ENCODE assay signal across 29 cellular contexts in genomic region chr3:130648293-130648692, GRCh38.
"Had no signal": no experiment of that assay in that cellular context is flagged by ENCODE, and none has a peak within 500 bp of the region (broad histone marks: within the 10 kb centered on the region; RNA-seq: fewer than 3 reads in every experiment).

No MANE protein-coding gene starts in this region.

- H3K4me3 ChIP-seq: neural progenitor cell, ovary, psoas muscle, right lobe of liver, sigmoid colon, smooth muscle cell, spleen, suprapubic skin, testis, tibial artery, transverse colon, upper lobe of right lung, uterus had no signal

- H3K36me3 Mint-ChIP-seq: natural killer cell; neural progenitor cell; stimulated activated memory B cell treated with anti-CD40 and anti-IgM and Interleukin-4, amounts not matched to agents 10 μg/mL and 1 μg/mL and 100 μg/mL, for 72 hours; type B pancreatic cell had no signal

- H3K4me3 Mint-ChIP-seq: natural killer cell; nephron; neural progenitor cell; stimulated activated memory B cell treated with anti-CD40 and anti-IgM and Interleukin-4, amounts not matched to agents 10 μg/mL and 1 μg/mL and 100 μg/mL, for 72 hours; stimulated activated naive CD8-positive, alpha-beta T cell treated with anti-CD3 and anti-CD28 coated beads, Interleukin-15, amount 100 ng/mL, for 72 hours; type B pancreatic cell had no signal

- H3K9me3 Mint-ChIP-seq: natural killer cell; nephron; neural progenitor cell; stimulated activated memory B cell treated with anti-CD40 and anti-IgM and Interleukin-4, amounts not matched to agents 10 μg/mL and 1 μg/mL and 100 μg/mL, for 72 hours; stimulated activated naive CD8-positive, alpha-beta T cell treated with anti-CD3 and anti-CD28 coated beads, Interleukin-15, amount 100 ng/mL, for 72 hours; type B pancreatic cell had no signal

- H3K27me3 ChIP-seq: neural progenitor cell, ovary, right lobe of liver, sigmoid colon, spleen, suprapubic skin, testis, tibial artery, transverse colon, upper lobe of right lung, uterus had no signal

- H3K4me1 Mint-ChIP-seq: natural killer cell; neural progenitor cell; stimulated activated memory B cell treated with anti-CD40 and anti-IgM and Interleukin-4, amounts not matched to agents 10 μg/mL and 1 μg/mL and 100 μg/mL, for 72 hours; stimulated activated naive CD8-positive, alpha-beta T cell treated with anti-CD3 and anti-CD28 coated beads, Interleukin-15, amount 100 ng/mL, for 72 hours had no signal

- H3K36me3 ChIP-seq: neural progenitor cell, ovary, right lobe of liver, sigmoid colon, spleen, suprapubic skin, tibial artery, transverse colon, upper lobe of right lung, uterus had no signal

- ATAC-seq: natural killer cell; psoas muscle; right cardiac atrium; right lobe of liver; stimulated activated memory B cell treated with anti-CD40 and anti-IgM and Interleukin-4, amounts not matched to agents 10 μg/mL and 1 μg/mL and 100 μg/mL, for 72 hours; stimulated activated naive CD8-positive, alpha-beta T cell treated with anti-CD3 and anti-CD28 coated beads, Interleukin-15, amount 100 ng/mL, for 72 hours; stimulated activated naive CD8-positive, alpha-beta T cell treated with anti-CD3 and anti-CD28 coated beads, Interleukin-15, Interleukin-2, amounts not matched to agents 100 U/mL and 50 U/mL, for 24 hours; upper lobe of right lung had no signal

- H3K9me3 ChIP-seq: ovary, psoas muscle, right lobe of liver, sigmoid colon, spleen, suprapubic skin, testis, tibial artery, transverse colon, upper lobe of right lung, uterus had no signal

- DNase-seq: natural killer cell; ovary; psoas muscle; right cardiac atrium; right lobe of liver; sigmoid colon; spleen; stimulated activated CD4-positive, alpha-beta T cell treated with anti-CD3 and anti-CD28 coated beads, Interleukin-12 subunit alpha, Interleukin-12 subunit beta, amount 100 ng/mL, for 4 hours; stimulated activated CD4-positive, alpha-beta T cell treated with anti-CD3 and anti-CD28 coated beads, Interleukin-1b, Interleukin-23, amount 100 ng/mL, for 48 hours; stimulated activated CD4-positive, alpha-beta T cell treated with anti-CD3 and anti-CD28 coated beads, Interleukin-4, amount 100 ng/mL, for 1 hour; stimulated activated CD4-positive, alpha-beta T cell treated with anti-CD3 and anti-CD28 coated beads, Interleukin-4, amount 100 ng/mL, for 4 hours; stimulated activated CD8-positive, alpha-beta memory T cell treated with anti-CD3 and anti-CD28 coated beads, Interleukin-4, amount 100 ng/mL, for 48 hours; stimulated activated naive CD4-positive, alpha-beta T cell; stimulated activated naive CD8-positive, alpha-beta T cell treated with anti-CD3 and anti-CD28 coated beads, Interleukin-15, amount 100 ng/mL, for 72 hours; stimulated activated naive CD8-positive, alpha-beta T cell treated with anti-CD3 and anti-CD28 coated beads, Interleukin-15, Interleukin-2, amounts not matched to agents 100 U/mL and 50 U/mL, for 24 hours; substantia nigra; testis; tibial artery; transverse colon; upper lobe of right lung; uterus had no signal

- H3K27ac ChIP-seq: neural progenitor cell, ovary, parathyroid adenoma, psoas muscle, right lobe of liver, sigmoid colon, spleen, suprapubic skin, testis, tibial artery, transverse colon, upper lobe of right lung, uterus had no signal

- H3K27me3 Mint-ChIP-seq: progenitor cell of endocrine pancreas had no signal

- H3K4me1 ChIP-seq: neural progenitor cell, parathyroid adenoma, psoas muscle, right lobe of liver, sigmoid colon, spleen, testis, tibial artery, transverse colon, upper lobe of right lung, uterus had no signal

- H3K27ac Mint-ChIP-seq: natural killer cell; nephron; neural progenitor cell; progenitor cell of endocrine pancreas; stimulated activated memory B cell treated with anti-CD40 and anti-IgM and Interleukin-4, amounts not matched to agents 10 μg/mL and 1 μg/mL and 100 μg/mL, for 72 hours; stimulated activated naive CD8-positive, alpha-beta T cell treated with anti-CD3 and anti-CD28 coated beads, Interleukin-15, amount 100 ng/mL, for 72 hours; type B pancreatic cell had no signal
